1 cellular context compared by ENCODE assay signal in genomic region chr19:1173160-1173844, GRCh38.
TF ChIP-seq lines count a peak whose summit lies in the region.

No MANE protein-coding gene starts in this region.

TF ChIP-seq in GM12878, 131 proteins besides CTCF, POLR2A, EP300 and RAD21 (continued from another document):
- TF ChIP-seq MLLT1 (IDR thresholded peaks at IDR 0.05) (peak; percentile 15; the same call in 1 of the 2 replicates), MTA2 (IDR thresholded peaks at IDR 0.05; ENCODE audit: low read depth) (peak; percentile 48; the same call in 1 of the 2 replicates), STAT1 (conservative IDR thresholded peaks at IDR 0.05) (no peak)
TF ChIP-seq in GM12878: peak in this region for 4.
